In genomic region chr16:66503030-66503429, GRCh38 we compare ENCODE assay signal across 1 cellular context.
TF ChIP-seq lines count a peak whose summit lies in the region.

No MANE protein-coding gene starts in this region.

TF ChIP-seq in A549, 52 proteins besides CTCF, POLR2A, EP300 and RAD21 (continued from another document):
- TF ChIP-seq, protein P1, sequence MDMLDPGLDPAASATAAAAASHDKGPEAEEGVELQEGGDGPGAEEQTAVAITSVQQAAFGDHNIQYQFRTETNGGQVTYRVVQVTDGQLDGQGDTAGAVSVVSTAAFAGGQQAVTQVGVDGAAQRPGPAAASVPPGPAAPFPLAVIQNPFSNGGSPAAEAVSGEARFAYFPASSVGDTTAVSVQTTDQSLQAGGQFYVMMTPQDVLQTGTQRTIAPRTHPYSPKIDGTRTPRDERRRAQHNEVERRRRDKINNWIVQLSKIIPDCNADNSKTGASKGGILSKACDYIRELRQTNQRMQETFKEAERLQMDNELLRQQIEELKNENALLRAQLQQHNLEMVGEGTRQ (IDR thresholded peaks at IDR 0.05) = no peak
